Comparison of ENCODE assay signal across 8 cellular contexts in genomic region chr3:33113772-33114621, GRCh38. TPM values are rescaled to one million over a fixed set of nuclear protein-coding genes. Genes with fewer than 3 reads are reported as not detected.
A peak's percentile ranks its signal among the peaks of the same experiment; 100 is the strongest.
DNase-seq lines count a peak whose midpoint lies in the region; ATAC-seq and TF ChIP-seq lines count a peak whose summit lies in the region.

TSS of gene CRTAP (plus strand) at chr3:33114014. CDS start at chr3:33114078, 64 bp downstream.

- H3K9me3 ChIP-seq in BLaER1 (no peaks in the 10 kb centered on the region), right lobe of liver (no peaks in the 10 kb centered on the region)

- no peak for TF ChIP-seq POLR2A in right lobe of liver (IDR thresholded peaks at IDR 0.05)

- intact Hi-C loops in right lobe of liver (cut with DNase I): no loop called here

- peak within 1 kb of the TSS; percentile 83 for H3K4me2 ChIP-seq in BLaER1

- peak; percentile 87 for DNase-seq in NCI-H69 (lab: John Stamatoyannopoulos, UW)
- peak; percentile 91 for DNase-seq in activated CD4-positive, alpha-beta T cell treated with anti-CD3 and anti-CD28 coated beads, Interleukin-2, amount 50 U/mL, for 48 hours
- DNase-seq in dermis microvascular lymphatic vessel endothelial cell (ENCODE audit: low read depth in 2 of 2): peak; percentile 61 to 98
- DNase-seq in right lobe of liver: peak; percentile 96 to 97 (median 97)
- DNase-seq in stimulated activated CD4-positive, alpha-beta T cell treated with anti-CD3 and anti-CD28 coated beads, Interleukin-4, amount 100 ng/mL, for 24 hours: peak; percentile 85

- H3K27me3 ChIP-seq in BLaER1 (no peaks in the 10 kb centered on the region), right lobe of liver (no peaks in the 10 kb centered on the region)

- peak within 1 kb of the TSS; percentile 89 for H3K27ac ChIP-seq in BLaER1
- peak within 1 kb of the TSS; percentile 82 to 92 (median 89) for H3K27ac ChIP-seq in right lobe of liver

- H3K36me3 ChIP-seq in BLaER1: peaks cover 18% of the 10 kb centered on the region
- no peaks in the 10 kb centered on the region for H3K36me3 ChIP-seq in right lobe of liver

- peak within 1 kb of the TSS; percentile 77 for H3K4me3 ChIP-seq in BLaER1
- peak within 1 kb of the TSS; percentile 86 to 87 (median 86) for H3K4me3 ChIP-seq in right lobe of liver

- peak within 1 kb of the TSS; percentile 90 for H3K9ac ChIP-seq in BLaER1

- WGBS in right lobe of liver (ENCODE audit: insufficient coverage, low coverage, low lambda C conversion rate, missing lambda C conversion rate): 1% methylated on average over 15 of the region's 98 CpGs

- peaks cover 32% of the 10 kb centered on the region for H4K20me1 ChIP-seq in BLaER1

- peaks cover 39% of the 10 kb centered on the region for H3K4me1 ChIP-seq in BLaER1
- peaks cover 0 to 20% (median 2%) of the 10 kb centered on the region in 4 donors for H3K4me1 ChIP-seq in right lobe of liver

- no peak for TF ChIP-seq CTCF in right lobe of liver (IDR thresholded peaks at IDR 0.05)

- ATAC-seq in GM19043 (IDR thresholded peaks at IDR 0.05; ENCODE audit: low read depth, unreplicated experiment): peak; percentile 73
- ATAC-seq in HG03378 (IDR thresholded peaks at IDR 0.05; ENCODE audit: unreplicated experiment): peak; percentile 72
- ATAC-seq in right lobe of liver: peak; percentile 91 to 96 (median 94)

RNA-seq across cellular contexts. Expression of gene CRTAP, which starts in this region (rescaled TPM):
- 98.1 and 140 TPM in 2 replicates for total RNA-seq in dermis microvascular lymphatic vessel endothelial cell
- 10 to 100 TPM; 33.1 to 54.9 (median 46.8) TPM for total RNA-seq in right lobe of liver

Comparison
In these comparisons a context has a peak if more than half of its experiments do, and no peak if none do; other contexts are left out.
1. Peak in every context shown above with its lines: DNase-seq, ATAC-seq, H3K4me3 ChIP-seq and H3K27ac ChIP-seq.